19 cellular contexts compared by ENCODE assay signal in genomic region chr14:68417007-68417659, GRCh38.
"Had no signal": no experiment of that assay in that cellular context is flagged by ENCODE, and none has a peak within 500 bp of the region (broad histone marks: within the 10 kb centered on the region; RNA-seq: fewer than 3 reads in every experiment).

No MANE protein-coding gene starts in this region.

- H3K36me3 ChIP-seq: colonic mucosa, esophagus muscularis mucosa, right lobe of liver, tibial artery had no signal

- H3K4me1 ChIP-seq: colonic mucosa, psoas muscle, right lobe of liver had no signal

- H3K9me3 Mint-ChIP-seq: activated B cell treated with CpG ODN at 0.5 μM for 24 hours; activated CD8-positive, alpha-beta T cell treated with anti-CD3 and anti-CD28 coated beads for 36 hours; memory B cell had no signal

- ATAC-seq: activated CD8-positive, alpha-beta T cell treated with anti-CD3 and anti-CD28 coated beads for 36 hours; body of pancreas; left lobe of liver; psoas muscle; right lobe of liver had no signal

- H3K9me3 ChIP-seq: body of pancreas, colonic mucosa, esophagus muscularis mucosa, psoas muscle, right lobe of liver, tibial artery had no signal

- H3K27ac Mint-ChIP-seq: activated B cell treated with CpG ODN at 0.5 μM for 24 hours; activated CD8-positive, alpha-beta T cell treated with anti-CD3 and anti-CD28 coated beads for 36 hours; activated naive CD8-positive, alpha-beta T cell; memory B cell had no signal

- H3K4me3 Mint-ChIP-seq: activated B cell treated with CpG ODN at 0.5 μM for 24 hours; activated CD8-positive, alpha-beta T cell treated with anti-CD3 and anti-CD28 coated beads for 36 hours; activated naive CD8-positive, alpha-beta T cell; memory B cell; neural crest cell had no signal

- H3K4me2 ChIP-seq: hepatocyte had no signal

- H3K27me3 ChIP-seq: body of pancreas, colonic mucosa, esophagus muscularis mucosa, hepatocyte, right lobe of liver, tibial artery had no signal

- DNase-seq: activated B cell treated with CpG ODN at 0.5 μM for 24 hours; activated CD4-positive, alpha-beta T cell treated with anti-CD3 and anti-CD28 coated beads for 48 hours; activated CD8-positive, alpha-beta T cell treated with anti-CD3 and anti-CD28 coated beads for 36 hours; activated gamma-delta T cell; activated T-cell treated with anti-CD3 and anti-CD28 coated beads, Interleukin-2, amount 50 U/mL, for 48 hours; amygdala; central memory CD4-positive, alpha-beta T cell; colonic mucosa; islet precursor cell; psoas muscle; right lobe of liver; tibial artery had no signal

- H3K4me3 ChIP-seq: body of pancreas, colonic mucosa, esophagus muscularis mucosa, hepatocyte, psoas muscle, right lobe of liver, tibial artery had no signal

- H3K27ac ChIP-seq: body of pancreas, colonic mucosa, hepatocyte, psoas muscle, right lobe of liver, tibial artery had no signal

- H3K79me2 ChIP-seq: hepatocyte had no signal

- H3K27me3 Mint-ChIP-seq: activated B cell treated with CpG ODN at 0.5 μM for 24 hours; activated CD8-positive, alpha-beta T cell treated with anti-CD3 and anti-CD28 coated beads for 36 hours; activated naive CD8-positive, alpha-beta T cell; memory B cell had no signal

- H2AFZ ChIP-seq: hepatocyte had no signal
